8 cellular contexts compared by ENCODE assay signal in the genomic region with DNA sequence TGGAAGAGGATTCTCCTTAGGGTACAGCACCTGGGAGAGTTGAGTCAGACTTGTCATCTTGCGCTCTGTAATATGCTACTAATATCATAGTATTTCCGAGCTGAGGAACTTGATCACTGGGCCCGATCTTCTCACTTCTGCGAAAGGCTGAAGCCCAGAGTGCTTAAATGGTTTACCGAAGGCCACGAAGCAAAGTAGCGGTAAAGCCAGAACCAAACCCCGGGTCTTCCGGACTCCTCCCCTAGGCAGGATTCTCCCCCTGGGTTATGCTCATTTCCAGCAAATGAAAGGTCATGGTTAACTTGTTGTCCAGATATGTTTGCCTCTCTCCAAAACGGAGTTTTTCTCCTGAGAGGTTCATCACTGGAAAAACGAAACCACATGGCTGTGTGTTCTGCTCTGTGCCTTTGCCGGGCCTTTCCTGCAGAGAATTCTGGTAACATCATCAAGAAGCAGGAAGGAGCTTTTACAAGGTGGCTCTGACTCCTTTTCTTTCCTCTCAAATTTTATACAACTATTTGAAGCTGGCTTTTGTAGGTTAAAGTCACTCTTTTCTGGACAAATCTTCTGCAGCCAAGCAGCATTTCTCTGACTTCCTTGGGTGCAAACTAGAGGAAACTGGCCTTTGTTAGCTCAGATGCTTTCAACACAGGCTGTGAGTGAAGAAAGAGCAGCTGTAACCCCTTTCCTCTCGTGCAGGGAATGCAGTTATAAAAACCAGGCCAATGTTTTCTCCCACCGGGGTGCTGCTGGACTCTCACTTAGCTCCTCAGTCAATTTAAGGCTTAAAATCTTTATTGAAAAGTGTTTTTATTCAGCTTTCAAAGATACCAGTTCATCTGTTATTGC. TPM values are rescaled to one million over a fixed set of nuclear protein-coding genes. Genes with fewer than 3 reads are reported as not detected.
DNase-seq lines count a peak whose midpoint lies in the region; ATAC-seq and TF ChIP-seq lines count a peak whose summit lies in the region.

No MANE protein-coding gene starts in this region.

- CTCF ChIA-PET in A673 (lab: Charles Lee) = no interaction called here

- no peaks in the 10 kb centered on the region for H3K27me3 ChIP-seq in A673 (replicated peaks; ENCODE audit: insufficient read depth, low read depth, low read length, poor library complexity)
- H3K27me3 ChIP-seq in Karpas-422 (ENCODE audit: low read length) = no peaks in the 10 kb centered on the region
- H3K27me3 ChIP-seq in muscle layer of duodenum (ENCODE audit: low read depth, low read length) = no peaks in the 10 kb centered on the region

- no TSS peak for BruUV-seq in A673 (replicated peaks; lab: Mats Ljungman, UMichigan)

- DNase-seq in A673 (ENCODE audit: low spot score) (peak; percentile 27), Karpas-422 (no peak), choroid plexus epithelial cell (ENCODE audit: low read depth) (peak; percentile 82), kidney glomerular epithelial cell (lab: John Stamatoyannopoulos, UW) (no peak), NCI-H524 treated with DMSO at 0.1 percent for 48 hours (lab: John Stamatoyannopoulos, UW) (no peak)
- DNase-seq in stimulated activated CD4-positive, alpha-beta T cell treated with anti-CD3 and anti-CD28 coated beads, Interleukin-4, amount 100 ng/mL, for 4 hours = no peak

- H3K9me2 ChIP-seq in Karpas-422 (replicated peaks; ENCODE audit: insufficient read depth, low read length) = no peaks in the 10 kb centered on the region

- H3K9ac ChIP-seq in Karpas-422 (ENCODE audit: low read length) = peak overlapping the region; percentile 52

- H3K36me3 ChIP-seq in A673 (ENCODE audit: insufficient read depth, low read length, poor library complexity, severe bottlenecking) = no peaks in the 10 kb centered on the region
- H3K36me3 ChIP-seq in Karpas-422 (ENCODE audit: insufficient read depth, low read length) = no peaks in the 10 kb centered on the region
- H3K36me3 ChIP-seq in muscle layer of duodenum (ENCODE audit: control insufficient read depth in 1 of 2, insufficient read depth in 2 of 2, low read length in 2 of 2) = no peaks in the 10 kb centered on the region

- H3K9me3 ChIP-seq in A673 (ENCODE audit: low read depth, low read length, poor library complexity, severe bottlenecking) (no peaks in the 10 kb centered on the region), Karpas-422 (ENCODE audit: low read length) (no peaks in the 10 kb centered on the region), muscle layer of duodenum (ENCODE audit: control insufficient read depth in 1 of 2, low read length in 2 of 2) (no peaks in the 10 kb centered on the region)

- no peak overlapping the region; the same call in 1 of the 2 replicates for H2AFZ ChIP-seq in Karpas-422 (ENCODE audit: low read length)

- H3K4me3 ChIP-seq in A673 (ENCODE audit: low read depth, low read length, poor library complexity, severe bottlenecking) (no peak overlapping the region), Karpas-422 (ENCODE audit: low read length) (no peak overlapping the region), choroid plexus epithelial cell (ENCODE audit: low read depth, low read length) (no peak overlapping the region), muscle layer of duodenum (ENCODE audit: low read depth in 1 of 2, low read length in 2 of 2) (peak overlapping the region; percentile 13 to 24)

- H3K4me2 ChIP-seq in Karpas-422 (ENCODE audit: low read depth, low read length, poor library complexity, severe bottlenecking) = peak overlapping the region; percentile 45

- no peaks in the 10 kb centered on the region for H3K79me2 ChIP-seq in Karpas-422 (ENCODE audit: low read length)

- H4K20me1 ChIP-seq in Karpas-422 (ENCODE audit: insufficient read depth, low read depth, low read length) = no peaks in the 10 kb centered on the region

- no peak for TF ChIP-seq CTCF in A673 (conservative IDR thresholded peaks at IDR 0.05; ENCODE audit: low read depth, low read length)
- no peak for TF ChIP-seq CTCF in choroid plexus epithelial cell (conservative IDR thresholded peaks at IDR 0.05; ENCODE audit: low read depth, low read length)

- intact Hi-C loops in A673 (cut with micrococcal nuclease; ENCODE audit: unreplicated experiment) = no loop called here

- H3K4me1 ChIP-seq in A673 (ENCODE audit: insufficient read depth, low read length, poor library complexity, severe bottlenecking) (peaks cover 17% of the 10 kb centered on the region), Karpas-422 (ENCODE audit: low read length) (peaks cover 34% of the 10 kb centered on the region), muscle layer of duodenum (ENCODE audit: control insufficient read depth in 1 of 2, insufficient read depth in 2 of 2, low read length in 2 of 2) (peaks cover 0 to 17% of the 10 kb centered on the region in 2 donors)

- no peak for ATAC-seq in HG02588 (IDR thresholded peaks at IDR 0.05; ENCODE audit: unreplicated experiment)

- POLR2A ChIA-PET in A673 (lab: Charles Lee; ENCODE audit: low non-redundant PET) = no interaction called here

- H3K27ac ChIP-seq in A673 (ENCODE audit: low read depth, low read length, poor library complexity, severe bottlenecking) (peak overlapping the region; percentile 64), Karpas-422 (ENCODE audit: low read length) (peak overlapping the region; percentile 66), muscle layer of duodenum (ENCODE audit: low read length) (peak overlapping the region; percentile 61)

RNA-seq across cellular contexts. Expression of gene UBASH3B, which starts 35.5 kb away (rescaled TPM):
- total RNA-seq in A673 (2021) = 15.0 and 15.3 TPM in 2 replicates
- total RNA-seq in Karpas-422 (2014; rRNA removed; shearing (Covaris generic); ENCODE audit: low replicate concordance) = 3.9 and 9.0 TPM in 2 replicates

Comparison
In these comparisons a context has a peak if more than half of its experiments do, and no peak if none do; other contexts are left out.
1. DNase-seq: peak in A673 (single experiment) and choroid plexus epithelial cell (single experiment); none in Karpas-422 (single experiment), stimulated activated CD4-positive, alpha-beta T cell treated with anti-CD3 and anti-CD28 coated beads, Interleukin-4, amount 100 ng/mL, for 4 hours (0 of 2), kidney glomerular epithelial cell (single experiment) and NCI-H524 treated with DMSO at 0.1 percent for 48 hours (single experiment).
2. H3K4me3 ChIP-seq: peak in muscle layer of duodenum (2 of 2); none in A673 (single experiment), Karpas-422 (single experiment) and choroid plexus epithelial cell (single experiment).
3. Peak in every context shown above with its lines, with median percentiles within 50 percentile points of each other: H3K27ac ChIP-seq.